13 cellular contexts compared by ENCODE assay signal in the genomic region with DNA sequence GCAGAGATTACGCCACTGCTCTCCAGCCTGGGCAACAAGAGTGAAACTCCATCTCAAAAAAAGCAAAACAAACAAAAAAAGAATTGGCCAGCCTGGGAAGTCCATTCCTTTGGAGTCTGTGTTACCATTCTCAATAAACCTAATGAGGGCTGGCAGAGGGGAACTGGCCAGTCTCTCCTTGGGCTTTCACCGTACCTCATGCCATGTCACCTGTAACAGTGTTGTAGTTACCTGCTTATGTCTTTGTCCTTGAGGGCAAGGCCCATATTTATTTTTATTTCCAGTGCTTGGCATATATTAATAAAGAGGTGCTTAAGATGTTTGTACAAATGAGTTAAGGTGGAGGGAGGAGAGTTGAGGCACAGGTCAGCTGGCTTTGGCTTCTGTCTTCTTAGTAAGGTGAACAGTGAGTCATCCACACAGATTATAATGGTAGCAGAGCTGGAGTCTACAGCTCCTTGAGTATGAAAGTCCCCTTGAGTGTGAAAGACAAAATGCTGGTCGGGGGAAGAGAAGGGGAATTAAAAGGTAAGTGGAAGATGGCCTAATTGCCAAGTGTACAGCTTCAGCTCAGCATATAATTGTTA. TPM values are rescaled to one million over a fixed set of nuclear protein-coding genes. Genes with fewer than 3 reads are reported as not detected.
DNase-seq lines count a peak whose midpoint lies in the region; ATAC-seq and TF ChIP-seq lines count a peak whose summit lies in the region.
"Had no signal": no experiment of that assay in that cellular context is flagged by ENCODE, and none has a peak within 500 bp of the region (broad histone marks: within the 10 kb centered on the region; RNA-seq: fewer than 3 reads in every experiment).

No MANE protein-coding gene starts in this region.

- TF ChIP-seq CTCF in esophagus squamous epithelium (IDR thresholded peaks at IDR 0.05): no peak

- no peaks in the 10 kb centered on the region for H3K27me3 ChIP-seq in esophagus squamous epithelium
- H3K27me3 ChIP-seq: thyroid gland had no signal

- peaks cover 6 to 100% (median 38%) of the 10 kb centered on the region in 3 donors for H3K36me3 ChIP-seq in esophagus squamous epithelium

- H3K4me3 ChIP-seq in esophagus squamous epithelium: no peak overlapping the region
- H3K4me3 ChIP-seq: thyroid gland had no signal

- peak overlapping the region in 3 of 4 donors; percentile 63 to 77 (median 65) for H3K27ac ChIP-seq in esophagus squamous epithelium
- H3K27ac ChIP-seq: thyroid gland had no signal

- H3K36me3 Mint-ChIP-seq in stimulated activated naive CD8-positive, alpha-beta T cell treated with anti-CD3 and anti-CD28 coated beads, Interleukin-15, Interleukin-2, amounts not matched to agents 100 ng/mL and 50 ng/mL, for 24 hours (ENCODE audit: low read depth): peaks cover 77% of the 10 kb centered on the region

- no peaks in the 10 kb centered on the region for H3K9me3 ChIP-seq in esophagus squamous epithelium
- H3K9me3 ChIP-seq: thyroid gland had no signal

- no peak for ATAC-seq in stimulated activated naive CD8-positive, alpha-beta T cell treated with anti-CD3 and anti-CD28 coated beads, Interleukin-15, Interleukin-2, amounts not matched to agents 100 U/mL and 50 U/mL, for 24 hours

- H3K27me3 Mint-ChIP-seq in stimulated activated naive CD8-positive, alpha-beta T cell treated with anti-CD3 and anti-CD28 coated beads, Interleukin-15, Interleukin-2, amounts not matched to agents 100 ng/mL and 50 ng/mL, for 24 hours: no peaks in the 10 kb centered on the region
- H3K27me3 Mint-ChIP-seq: activated CD4-positive, alpha-beta T cell treated with anti-CD3 and anti-CD28 coated beads, Interleukin-2, amount 10 ng/mL, durations not matched to agents 7 days and 5 days had no signal

- H3K4me1 Mint-ChIP-seq in stimulated activated naive CD8-positive, alpha-beta T cell treated with anti-CD3 and anti-CD28 coated beads, Interleukin-15, Interleukin-2, amounts not matched to agents 100 ng/mL and 50 ng/mL, for 24 hours (ENCODE audit: low read depth): peaks cover 6% of the 10 kb centered on the region

- H3K9me3 Mint-ChIP-seq in stimulated activated naive CD8-positive, alpha-beta T cell treated with anti-CD3 and anti-CD28 coated beads, Interleukin-15, Interleukin-2, amounts not matched to agents 100 ng/mL and 50 ng/mL, for 24 hours: no peaks in the 10 kb centered on the region
- H3K9me3 Mint-ChIP-seq: activated CD4-positive, alpha-beta T cell treated with anti-CD3 and anti-CD28 coated beads, Interleukin-2, amount 10 ng/mL, durations not matched to agents 7 days and 5 days had no signal

- peaks cover 0 to 41% (median 3%) of the 10 kb centered on the region in 3 donors for H3K4me1 ChIP-seq in esophagus squamous epithelium
- H3K4me1 ChIP-seq: thyroid gland had no signal

- no peak overlapping the region for H3K4me3 Mint-ChIP-seq in stimulated activated naive CD8-positive, alpha-beta T cell treated with anti-CD3 and anti-CD28 coated beads, Interleukin-15, Interleukin-2, amounts not matched to agents 100 ng/mL and 50 ng/mL, for 24 hours
- H3K4me3 Mint-ChIP-seq: activated CD4-positive, alpha-beta T cell treated with anti-CD3 and anti-CD28 coated beads, Interleukin-2, amount 10 ng/mL, durations not matched to agents 7 days and 5 days had no signal

- peak overlapping the region; percentile 15 for H3K27ac Mint-ChIP-seq in stimulated activated naive CD8-positive, alpha-beta T cell treated with anti-CD3 and anti-CD28 coated beads, Interleukin-15, Interleukin-2, amounts not matched to agents 100 ng/mL and 50 ng/mL, for 24 hours
- H3K27ac Mint-ChIP-seq: activated CD4-positive, alpha-beta T cell treated with anti-CD3 and anti-CD28 coated beads, Interleukin-2, amount 10 ng/mL, durations not matched to agents 7 days and 5 days had no signal

- 74 to 88% methylated on average over 3 of the region's 3 CpGs for WGBS in esophagus squamous epithelium, 2 donors

- no peak for DNase-seq in stimulated activated naive CD8-positive, alpha-beta T cell treated with anti-CD3 and anti-CD28 coated beads, Interleukin-15, Interleukin-2, amounts not matched to agents 100 U/mL and 50 U/mL, for 24 hours
- DNase-seq in esophagus squamous epithelium (lab: John Stamatoyannopoulos, UW): no peak
- no peak for DNase-seq in posterior cingulate gyrus
- no peak for DNase-seq in SKM-1 (lab: John Stamatoyannopoulos, UW; ENCODE audit: unreplicated experiment)
- DNase-seq in NCI-H1417 (lab: John Stamatoyannopoulos, UW): no peak
- DNase-seq: activated CD4-positive, alpha-beta T cell treated with anti-CD3 and anti-CD28 coated beads, Interleukin-2, amount 10 ng/mL, durations not matched to agents 7 days and 5 days; activated effector memory CD4-positive, alpha-beta T cell treated with anti-CD3 and anti-CD28 coated beads, Interleukin-2, amount 50 U/mL, for 16 hours; caudate nucleus; head of caudate nucleus; NCI-H1930; NCI-H774; thyroid gland had no signal

- intact Hi-C loops in esophagus squamous epithelium (cut with DNase I) (no loop called here), posterior cingulate gyrus (cut with DNase I) (no loop called here)

- TF ChIP-seq POLR2A in esophagus squamous epithelium (IDR thresholded peaks at IDR 0.05): no peak

RNA-seq across cellular contexts. Expression of a gene that starts 8.4 kb away (rescaled TPM):
- 100 to 1,000 TPM; 163 to 327 (median 228) TPM for total RNA-seq in esophagus squamous epithelium

RNA-seq across cellular contexts. Expression of a gene that starts 10.5 kb away (rescaled TPM):
- 10 to 100 TPM; 22.4 to 37.4 (median 29.8) TPM for total RNA-seq in esophagus squamous epithelium

RNA-seq across cellular contexts. Expression of a gene that starts 11.0 kb away (rescaled TPM):
- 10 to 100 TPM; 35.7 to 79.5 (median 69.5) TPM for total RNA-seq in esophagus squamous epithelium

RNA-seq across cellular contexts. Expression of a gene that starts 38.3 kb away (rescaled TPM):
- 10 to 100 TPM in 2 of 4 donors, 1 to 10 TPM in 2; 5.2 to 13.9 (median 8.8) TPM for total RNA-seq in esophagus squamous epithelium

RNA-seq across cellular contexts. Expression of a gene that starts 55.5 kb away (rescaled TPM):
- 10 to 100 TPM; 28.2 to 48.8 (median 38.1) TPM for total RNA-seq in esophagus squamous epithelium
